Comparison of ENCODE assay signal across 30 cellular contexts in genomic region chr2:128775401-128776285, GRCh38.
DNase-seq lines count a peak whose midpoint lies in the region; ATAC-seq, FAIRE-seq and TF ChIP-seq lines count a peak whose summit lies in the region.
"Had no signal": no experiment of that assay in that cellular context is flagged by ENCODE, and none has a peak within 500 bp of the region (broad histone marks: within the 10 kb centered on the region; RNA-seq: fewer than 3 reads in every experiment).

No MANE protein-coding gene starts in this region.

- peaks cover 0 to 6% of the 10 kb centered on the region in 2 donors for H3K27me3 Mint-ChIP-seq in effector memory CD8-positive, alpha-beta T cell
- H3K27me3 Mint-ChIP-seq: CD4-positive, CD25-positive, alpha-beta regulatory T cell had no signal

- H3K27me3 ChIP-seq in DND-41 (ENCODE audit: insufficient read depth, low read length, poor library complexity) (no peaks in the 10 kb centered on the region), right atrium auricular region (no peaks in the 10 kb centered on the region)

- ATAC-seq in A549 (no peak), DND-41 (ENCODE audit: insufficient read depth, low read depth) (no peak)
- no peak for ATAC-seq in effector memory CD8-positive, alpha-beta T cell (replicated peaks)
- ATAC-seq: stimulated activated effector memory CD8-positive, alpha-beta T cell treated with anti-CD3 and anti-CD28 coated beads, Interleukin-12 subunit alpha, Interleukin-12 subunit beta, amount 100 ng/mL, for 72 hours had no signal

- no peak overlapping the region for H3K4me3 Mint-ChIP-seq in effector memory CD8-positive, alpha-beta T cell
- H3K4me3 Mint-ChIP-seq: brain; CD4-positive, CD25-positive, alpha-beta regulatory T cell; endodermal cell; memory B cell; stimulated activated effector memory CD8-positive, alpha-beta T cell treated with anti-CD3 and anti-CD28 coated beads, Interleukin-12 subunit alpha, Interleukin-12 subunit beta, amount 100 ng/mL, for 72 hours had no signal

- no peaks in the 10 kb centered on the region for H4K20me1 ChIP-seq in DND-41 (ENCODE audit: insufficient read depth, low read length)

- POLR2A ChIA-PET in A549 (lab: Yijun Ruan, JAX): no interaction called here

- no peak overlapping the region for H3K9ac ChIP-seq in DND-41 (ENCODE audit: low read depth, low read length)
- H3K9ac ChIP-seq: GM23248 had no signal

- no peak for TF ChIP-seq POLR2A in A549 (IDR thresholded peaks at IDR 0.05; ENCODE audit: low read length)

- H3K36me3 ChIP-seq in DND-41 (ENCODE audit: insufficient read depth, low read length) (no peaks in the 10 kb centered on the region), right atrium auricular region (no peaks in the 10 kb centered on the region)
- H3K36me3 ChIP-seq: heart right ventricle, SJSA1 had no signal

- no peak for DNase-seq in A549 (ENCODE audit: low read depth in 1 of 2, low spot score in 1 of 2)
- peak; percentile 2 for DNase-seq in DND-41
- DNase-seq in right atrium auricular region (ENCODE audit: low spot score): peak; percentile 43
- DNase-seq in posterior vena cava (ENCODE audit: low spot score): peak; percentile 37
- no peak for DNase-seq in effector memory CD8-positive, alpha-beta T cell
- DNase-seq in effector CD4-positive, alpha-beta T cell: no peak
- DNase-seq in amniotic stem cell (lab: John Stamatoyannopoulos, UW): no peak
- DNase-seq: activated CD4-positive, alpha-beta T cell treated with anti-CD3 and anti-CD28 coated beads, Interleukin-2, amount 50 U/mL, for 4 hours; activated CD4-positive, CD25-positive, alpha-beta regulatory T cell; CD4-positive, CD25-positive, alpha-beta regulatory T cell; endodermal cell; foreskin fibroblast; GM23248; heart right ventricle; MV-4-11; NCI-H1436 treated with DMSO at 0.1 percent for 48 hours; NCI-H2107; NCI-H748 treated with DMSO at 0.1 percent for 48 hours; retina; stimulated activated CD4-positive, alpha-beta T cell treated with anti-CD3 and anti-CD28 coated beads, Interleukin-4, amount 100 ng/mL, for 24 hours; substantia nigra; T-helper 1 cell had no signal

- intact Hi-C loops in posterior vena cava (cut with DNase I): no loop called here

- H3K4me2 ChIP-seq in A549 (no peak overlapping the region), DND-41 (ENCODE audit: insufficient read depth, low read length) (no peak overlapping the region)

- TF ChIP-seq CTCF in A549 (IDR thresholded peaks at IDR 0.05) (no peak), DND-41 (IDR thresholded peaks at IDR 0.05; ENCODE audit: borderline replicate concordance, extremely low read depth, low read length, poor library complexity, severe bottlenecking) (no peak), right atrium auricular region (IDR thresholded peaks at IDR 0.05) (no peak)

- WGBS in A549 (ENCODE audit: missing lambda C conversion rate): 39% methylated on average over 8 of the region's 14 CpGs

- no peaks in the 10 kb centered on the region for H3K36me3 Mint-ChIP-seq in effector memory CD8-positive, alpha-beta T cell (ENCODE audit: insufficient read depth)
- H3K36me3 Mint-ChIP-seq: brain; CD4-positive, CD25-positive, alpha-beta regulatory T cell; memory B cell; stimulated activated effector memory CD8-positive, alpha-beta T cell treated with anti-CD3 and anti-CD28 coated beads, Interleukin-12 subunit alpha, Interleukin-12 subunit beta, amount 100 ng/mL, for 72 hours had no signal

- CTCF ChIA-PET in A549 (lab: Yijun Ruan, JAX): no interaction called here

- TF ChIP-seq EP300 in A549 (IDR thresholded peaks at IDR 0.05): no peak

- H3K4me3 ChIP-seq in A549: no peak overlapping the region
- H3K4me3 ChIP-seq in DND-41 (ENCODE audit: low read depth in 1 of 2, low read length in 2 of 2): no peak overlapping the region
- no peak overlapping the region for H3K4me3 ChIP-seq in right atrium auricular region
- H3K4me3 ChIP-seq: GM23248, heart right ventricle, SJSA1 had no signal

- H2AFZ ChIP-seq in DND-41 (ENCODE audit: low read depth, low read length): no peak overlapping the region
- H2AFZ ChIP-seq: GM23248 had no signal

- no peaks in the 10 kb centered on the region for H3K9me3 ChIP-seq in A549
- no peaks in the 10 kb centered on the region for H3K9me3 ChIP-seq in DND-41 (ENCODE audit: insufficient read depth, low read length, severe bottlenecking)
- no peaks in the 10 kb centered on the region for H3K9me3 ChIP-seq in right atrium auricular region
- H3K9me3 ChIP-seq: heart right ventricle, SJSA1 had no signal

- no peak overlapping the region for H3K27ac ChIP-seq in A549
- H3K27ac ChIP-seq in DND-41 (ENCODE audit: low read length): no peak overlapping the region
- no peak overlapping the region for H3K27ac ChIP-seq in right atrium auricular region
- H3K27ac ChIP-seq: GM23248, HL-60, SJSA1 had no signal

- no peaks in the 10 kb centered on the region for H3K4me1 ChIP-seq in A549
- no peaks in the 10 kb centered on the region for H3K4me1 ChIP-seq in DND-41 (ENCODE audit: insufficient read depth, low read length)
- H3K4me1 ChIP-seq in right atrium auricular region: peaks cover 0 to 22% of the 10 kb centered on the region in 2 donors
- H3K4me1 ChIP-seq: SJSA1 had no signal

- TF ChIP-seq RAD21 in A549 (conservative IDR thresholded peaks at IDR 0.05 in 1 of 2, IDR thresholded peaks at IDR 0.05 in 1 of 2): no peak

- H3K4me1 Mint-ChIP-seq in effector memory CD8-positive, alpha-beta T cell (ENCODE audit: low read depth in 2 of 2): no peaks in the 10 kb centered on the region
- H3K4me1 Mint-ChIP-seq: CD4-positive, CD25-positive, alpha-beta regulatory T cell; memory B cell; stimulated activated effector memory CD8-positive, alpha-beta T cell treated with anti-CD3 and anti-CD28 coated beads, Interleukin-12 subunit alpha, Interleukin-12 subunit beta, amount 100 ng/mL, for 72 hours had no signal

- no peak for FAIRE-seq in A549 (lab: Jason Lieb, UNC)
- FAIRE-seq: colon, GM12891, RCC 7860 had no signal

- no peaks in the 10 kb centered on the region for H3K79me2 ChIP-seq in DND-41 (ENCODE audit: insufficient read depth, low read length)

- no peaks in the 10 kb centered on the region for H3K9me3 Mint-ChIP-seq in effector memory CD8-positive, alpha-beta T cell
- H3K9me3 Mint-ChIP-seq: stimulated activated effector memory CD8-positive, alpha-beta T cell treated with anti-CD3 and anti-CD28 coated beads, Interleukin-12 subunit alpha, Interleukin-12 subunit beta, amount 100 ng/mL, for 72 hours had no signal

- H3K27ac Mint-ChIP-seq in effector memory CD8-positive, alpha-beta T cell: no peak overlapping the region
- H3K27ac Mint-ChIP-seq: CD4-positive, CD25-positive, alpha-beta regulatory T cell; endodermal cell; memory B cell; stimulated activated effector memory CD8-positive, alpha-beta T cell treated with anti-CD3 and anti-CD28 coated beads, Interleukin-12 subunit alpha, Interleukin-12 subunit beta, amount 100 ng/mL, for 72 hours had no signal

TF ChIP-seq in A549, 52 proteins besides CTCF, POLR2A, EP300 and RAD21:
- TF ChIP-seq FOSL2 (IDR thresholded peaks at IDR 0.05) (no peak), FOSL2 (CRISPR knock-in tag; IDR thresholded peaks at IDR 0.05) (0 out of 2 replicates have a peak, but pooled peaks have one; percentile 13), JUN (IDR thresholded peaks at IDR 0.05) (no peak)

Comparison
In these comparisons a context has a peak if more than half of its experiments do, and no peak if none do; other contexts are left out.
1. DNase-seq: peak in DND-41 (single experiment), right atrium auricular region (single experiment) and posterior vena cava (single experiment); none in A549 (0 of 2), effector memory CD8-positive, alpha-beta T cell (0 of 3), effector CD4-positive, alpha-beta T cell (single experiment) and amniotic stem cell (single experiment).